Comparison of ENCODE assay signal across 1 cellular context in genomic region chr1:212699104-212699838, GRCh38.
TF ChIP-seq lines count a peak whose summit lies in the region.

No MANE protein-coding gene starts in this region.

TF ChIP-seq in K562, 482 proteins besides CTCF, POLR2A, EP300 and RAD21 (continued from another document and continues in another):
- 0 out of 2 replicates have a peak, but pooled peaks have one; percentile 56 for TF ChIP-seq ZBTB43 (CRISPR knock-in tag; IDR thresholded peaks at IDR 0.05)
- peak; percentile 89 for TF ChIP-seq FIP1L1 (IDR thresholded peaks at IDR 0.05; ENCODE audit: low read depth, low read length, poor library complexity, severe bottlenecking)
- TF ChIP-seq E2F1 (CRISPR knock-in tag; IDR thresholded peaks at IDR 0.05), result peak; percentile 72; the same call in 1 of the 2 replicates
- TF ChIP-seq STAG1 (CRISPR knock-in tag; IDR thresholded peaks at IDR 0.05; ENCODE audit: borderline replicate concordance), result peak; percentile 81
- no peak for TF ChIP-seq E2F3 (CRISPR knock-in tag; IDR thresholded peaks at IDR 0.05)
- no peak for TF ChIP-seq CREB1 (IDR thresholded peaks at IDR 0.05)
- TF ChIP-seq CREB1 (CRISPR knock-in tag; IDR thresholded peaks at IDR 0.05), result peak; percentile 65; the same call in 1 of the 2 replicates
- peak; percentile 61; the same call in 1 of the 2 replicates for TF ChIP-seq NR2C2 (CRISPR knock-in tag; IDR thresholded peaks at IDR 0.05)
- no peak for TF ChIP-seq NR2C2 (tag; IDR thresholded peaks at IDR 0.05)
- no peak for TF ChIP-seq POLR3G (IDR thresholded peaks at IDR 0.05; ENCODE audit: extremely low read depth, insufficient read length, insufficient replicate concordance)
- TF ChIP-seq ZNF511 (CRISPR knock-in tag; IDR thresholded peaks at IDR 0.05), result peak; percentile 98
- TF ChIP-seq ILK (tag; IDR thresholded peaks at IDR 0.05; ENCODE audit: borderline replicate concordance, low read depth), result no peak
- peak; percentile 49; the same call in 1 of the 2 replicates for TF ChIP-seq CREB3L1 (IDR thresholded peaks at IDR 0.05; ENCODE audit: borderline replicate concordance, low read depth)
- TF ChIP-seq PYGO2 (tag; IDR thresholded peaks at IDR 0.05), result no peak
- TF ChIP-seq ATF7 (IDR thresholded peaks at IDR 0.05), result peak; percentile 55
- TF ChIP-seq POLR2AphosphoS5 (IDR thresholded peaks at IDR 0.05; ENCODE audit: control insufficient read depth, insufficient read depth, low read depth, low read length), result no peak
- TF ChIP-seq HNRNPLL (IDR thresholded peaks at IDR 0.05; ENCODE audit: low read depth, low read length, poor library complexity, severe bottlenecking), result no peak
- TF ChIP-seq ZNF165 (CRISPR knock-in tag; IDR thresholded peaks at IDR 0.05; ENCODE audit: borderline replicate concordance), result no peak
- TF ChIP-seq ZFX (CRISPR knock-in tag; IDR thresholded peaks at IDR 0.05), result peak; percentile 63
- no peak for TF ChIP-seq ZNF785 (CRISPR knock-in tag; IDR thresholded peaks at IDR 0.05)
- TF ChIP-seq HMGXB4 (CRISPR knock-in tag; IDR thresholded peaks at IDR 0.05), result peak; percentile 96
- no peak for TF ChIP-seq ELK3 (CRISPR knock-in tag; IDR thresholded peaks at IDR 0.05)
- peak; percentile 76; the same call in 1 of the 2 replicates for TF ChIP-seq HLTF (IDR thresholded peaks at IDR 0.05)
- TF ChIP-seq FOXK1 (CRISPR knock-in tag; IDR thresholded peaks at IDR 0.05; ENCODE audit: borderline replicate concordance), result peak; percentile 63; the same call in 1 of the 2 replicates
- TF ChIP-seq NR1H2 (CRISPR knock-in tag; IDR thresholded peaks at IDR 0.05), result 0 out of 2 replicates have a peak, but pooled peaks have one; percentile 27
- TF ChIP-seq IRF1 (CRISPR knock-in tag; IDR thresholded peaks at IDR 0.05; ENCODE audit: borderline replicate concordance), result peak; percentile 83; the same call in 1 of the 2 replicates
- peak; percentile 95; the same call in 1 of the 2 replicates for TF ChIP-seq FOXP4 (CRISPR knock-in tag; IDR thresholded peaks at IDR 0.05; ENCODE audit: borderline replicate concordance)
- TF ChIP-seq MTA2 (IDR thresholded peaks at IDR 0.05; ENCODE audit: low read depth), result no peak
- no peak for TF ChIP-seq SMAD3 (CRISPR knock-in tag; conservative IDR thresholded peaks at IDR 0.05)
- no peak for TF ChIP-seq TSHZ1 (CRISPR knock-in tag; IDR thresholded peaks at IDR 0.05)
- peak in 2 of 3 experiments; percentile 76 to 85 for TF ChIP-seq YY1 (IDR thresholded peaks at IDR 0.05; ENCODE audit: borderline replicate concordance in 1 of 3, control insufficient read depth in 1 of 3, extremely low read depth in 1 of 3, insufficient read depth in 3 of 3, insufficient read length in 1 of 3, insufficient replicate concordance in 2 of 3, low read depth in 1 of 3, low read length in 2 of 3)
- no peak for TF ChIP-seq ZNF140 (CRISPR knock-in tag; IDR thresholded peaks at IDR 0.05)
- TF ChIP-seq GABPB1 (CRISPR knock-in tag; IDR thresholded peaks at IDR 0.05), result peak; percentile 57
- 0 out of 2 replicates have a peak, but pooled peaks have one; percentile 6 for TF ChIP-seq KLF16 (IDR thresholded peaks at IDR 0.05)
- peak; percentile 37 for TF ChIP-seq PHF20 (IDR thresholded peaks at IDR 0.05; ENCODE audit: partially characterized antibody)
- TF ChIP-seq RB1 (IDR thresholded peaks at IDR 0.05; ENCODE audit: low read depth), result peak; percentile 65; the same call in 1 of the 2 replicates
- peak; percentile 68; the same call in 1 of the 2 replicates for TF ChIP-seq ETS1 (conservative IDR thresholded peaks at IDR 0.05; ENCODE audit: control insufficient read depth, low read depth, low read length)
- TF ChIP-seq TAF9B (IDR thresholded peaks at IDR 0.05; ENCODE audit: partially characterized antibody), result no peak
- TF ChIP-seq SRSF9 (IDR thresholded peaks at IDR 0.05; ENCODE audit: borderline replicate concordance, low read depth, low read length), result no peak
- TF ChIP-seq NR3C1 (CRISPR knock-in tag; IDR thresholded peaks at IDR 0.05), result peak; percentile 94; the same call in 1 of the 2 replicates
- no peak for TF ChIP-seq NFRKB (IDR thresholded peaks at IDR 0.05; ENCODE audit: low read depth)
- no peak for TF ChIP-seq FOXO4 (CRISPR knock-in tag; IDR thresholded peaks at IDR 0.05)
- TF ChIP-seq CEBPG (CRISPR knock-in tag; IDR thresholded peaks at IDR 0.05), result no peak
- TF ChIP-seq CEBPG (tag; conservative IDR thresholded peaks at IDR 0.05 in 1 of 2, IDR thresholded peaks at IDR 0.05 in 1 of 2), result peak in 1 of 2 experiments; percentile 64; a peak in 2 of 4 replicates
- TF ChIP-seq ZNF253 (CRISPR knock-in tag; conservative IDR thresholded peaks at IDR 0.05), result no peak
- 0 out of 4 replicates have a peak, but pooled peaks of 1 of the 2 experiments have one; percentile 79 for TF ChIP-seq TEAD1 (CRISPR knock-in tag; IDR thresholded peaks at IDR 0.05)
